ENCODE assay signal across 13 cellular contexts in genomic region chr11:1953489-1954284, GRCh38. TPM values are rescaled to one million over a fixed set of nuclear protein-coding genes. Genes with fewer than 3 reads are reported as not detected.
DNase-seq lines count a peak whose midpoint lies in the region; ATAC-seq, FAIRE-seq and TF ChIP-seq lines count a peak whose summit lies in the region.
"Had no signal": no experiment of that assay in that cellular context is flagged by ENCODE, and none has a peak within 500 bp of the region (broad histone marks: within the 10 kb centered on the region; RNA-seq: fewer than 3 reads in every experiment).

No MANE protein-coding gene starts in this region.

- no peaks in the 10 kb centered on the region for H3K27me3 Mint-ChIP-seq in activated T-helper 17 cell treated with anti-CD3 and anti-CD28 coated beads, Interleukin-2, amount 50 U/mL, for 72 hours
- H3K27me3 Mint-ChIP-seq in memory B cell: no peaks in the 10 kb centered on the region

- H3K4me3 ChIP-seq in AG04450 (ENCODE audit: low read depth, low read length): no peak overlapping the region
- H3K4me3 ChIP-seq: SK-N-MC had no signal

- FAIRE-seq in GM12891 (lab: Jason Lieb, UNC): peak; percentile 82
- FAIRE-seq: keratinocyte had no signal

- no peak for TF ChIP-seq POLR2A in GM12891 (IDR thresholded peaks at IDR 0.05; ENCODE audit: low read depth, low read length)

- no peaks in the 10 kb centered on the region for H3K36me3 Mint-ChIP-seq in activated T-helper 17 cell treated with anti-CD3 and anti-CD28 coated beads, Interleukin-2, amount 50 U/mL, for 72 hours (ENCODE audit: low read depth)
- H3K36me3 Mint-ChIP-seq in memory B cell: no peaks in the 10 kb centered on the region

- no peak for DNase-seq in AG04450 (ENCODE audit: low read depth, low spot score)
- DNase-seq in GM12891 (ENCODE audit: insufficient read length, low spot score): no peak
- DNase-seq in memory B cell (ENCODE audit: low spot score in 2 of 2): no peak
- no peak for DNase-seq in putamen (ENCODE audit: low spot score)
- DNase-seq: NCI-H226, occipital lobe had no signal

- POLR2A ChIA-PET in AG04450 (lab: Yijun Ruan, JAX): no interaction called here

- no peaks in the 10 kb centered on the region for H3K4me1 Mint-ChIP-seq in activated T-helper 17 cell treated with anti-CD3 and anti-CD28 coated beads, Interleukin-2, amount 50 U/mL, for 72 hours
- no peaks in the 10 kb centered on the region for H3K4me1 Mint-ChIP-seq in memory B cell

- H3K27ac Mint-ChIP-seq in activated T-helper 17 cell treated with anti-CD3 and anti-CD28 coated beads, Interleukin-2, amount 50 U/mL, for 72 hours: no peak overlapping the region
- no peak overlapping the region for H3K27ac Mint-ChIP-seq in memory B cell

- CTCF ChIA-PET in AG04450 (lab: Charles Lee): interaction anchor here (1.0 to 5.2 kb wide), 7 partner anchors 46 to 197 kb away, joined by 3 to 39 read pairs (median 4); no protein-coding TSS in a partner anchor

- no peaks in the 10 kb centered on the region for H3K27me3 ChIP-seq in AG04450 (ENCODE audit: control insufficient read depth, insufficient read depth, low read length)

- no peaks in the 10 kb centered on the region for H3K9me3 ChIP-seq in AG04450 (ENCODE audit: control insufficient read depth, insufficient read depth, low read length)

- ATAC-seq in activated T-helper 17 cell treated with anti-CD3 and anti-CD28 coated beads, Interleukin-2, amount 50 U/mL, for 72 hours (replicated peaks): peak; percentile 52
- peak; percentile 76 for ATAC-seq in memory B cell (ENCODE audit: low read depth)
- no peak for ATAC-seq in GM21390 (IDR thresholded peaks at IDR 0.05; ENCODE audit: unreplicated experiment)
- no peak for ATAC-seq in HG03571 (IDR thresholded peaks at IDR 0.05; ENCODE audit: unreplicated experiment)
- no peak for ATAC-seq in HG02588 (IDR thresholded peaks at IDR 0.05; ENCODE audit: unreplicated experiment)

- H3K9me3 Mint-ChIP-seq in activated T-helper 17 cell treated with anti-CD3 and anti-CD28 coated beads, Interleukin-2, amount 50 U/mL, for 72 hours: no peaks in the 10 kb centered on the region
- H3K9me3 Mint-ChIP-seq in memory B cell: no peaks in the 10 kb centered on the region

- 0 out of 2 replicates have a peak, but pooled peaks have one; percentile 8 for TF ChIP-seq CTCF in AG04450 (IDR thresholded peaks at IDR 0.05; ENCODE audit: low read depth, low read length)

- H3K27ac ChIP-seq in AG04450 (ENCODE audit: low read depth, low read length): no peak overlapping the region
- H3K27ac ChIP-seq: SK-N-MC had no signal

- H3K4me3 Mint-ChIP-seq in activated T-helper 17 cell treated with anti-CD3 and anti-CD28 coated beads, Interleukin-2, amount 50 U/mL, for 72 hours: no peak overlapping the region
- no peak overlapping the region for H3K4me3 Mint-ChIP-seq in memory B cell

TF ChIP-seq in GM12891, 5 proteins besides CTCF, POLR2A, EP300 and RAD21:
- TF ChIP-seq POU2F2 (IDR thresholded peaks at IDR 0.05; ENCODE audit: low read depth, low read length) (no peak), TAF1 (IDR thresholded peaks at IDR 0.05; ENCODE audit: low read depth, low read length) (no peak), SPI1 (IDR thresholded peaks at IDR 0.05; ENCODE audit: low read depth, low read length) (no peak), PAX5 (IDR thresholded peaks at IDR 0.05; ENCODE audit: insufficient read depth, low read length, severe bottlenecking) (no peak), POLR2AphosphoS5 (IDR thresholded peaks at IDR 0.05; ENCODE audit: low read depth, low read length) (no peak)

RNA-seq across cellular contexts. Expression of gene MRPL23, which starts 6.6 kb away (rescaled TPM):
- polyA plus RNA-seq in AG04450 (2011; rRNA removed): 63.3 and 78.3 TPM in 2 replicates
- polyA minus RNA-seq in AG04450 (2011; rRNA and poly(A)+ RNA removed): 57.3 and 69.8 TPM in 2 replicates
- 131 TPM for polyA plus RNA-seq in GM12891 (2012; ENCODE audit: low read depth, missing spikeins)
- 100 to 1,000 TPM in 1 of 2 donors, 10 to 100 TPM in 1; 84.4 to 119 TPM for total RNA-seq in activated T-helper 17 cell treated with anti-CD3 and anti-CD28 coated beads, Interleukin-2, amount 50 U/mL, for 72 hours

RNA-seq across cellular contexts. Expression of gene TNNT3, which starts 34.2 kb away (rescaled TPM):
- polyA plus RNA-seq in AG04450 (2011; rRNA removed): not detected in 2 replicates
- polyA minus RNA-seq in AG04450 (2011; rRNA and poly(A)+ RNA removed): not detected in 2 replicates
- 1.5 TPM for polyA plus RNA-seq in GM12891 (2012; ENCODE audit: low read depth, missing spikeins)
- 10 to 100 TPM in 1 of 2 donors, 1 to 10 TPM in 1; 2.1 to 26.2 TPM for total RNA-seq in activated T-helper 17 cell treated with anti-CD3 and anti-CD28 coated beads, Interleukin-2, amount 50 U/mL, for 72 hours
- total RNA-seq: fibroblast of lung had no signal
- polyA plus RNA-seq: fibroblast of lung had no signal

RNA-seq across cellular contexts. Expression of gene H19, which starts 44.0 kb away (rescaled TPM):
- 0.10 and 0.21 TPM in 2 replicates for polyA plus RNA-seq in AG04450 (2011; rRNA removed)
- not detected in 2 replicates for polyA minus RNA-seq in AG04450 (2011; rRNA and poly(A)+ RNA removed)
- polyA plus RNA-seq in GM12891 (2012; ENCODE audit: low read depth, missing spikeins): 1.6 TPM
- not detected for total RNA-seq in activated T-helper 17 cell treated with anti-CD3 and anti-CD28 coated beads, Interleukin-2, amount 50 U/mL, for 72 hours

Comparison
In these comparisons a context has a peak if more than half of its experiments do, and no peak if none do; other contexts are left out.
1. ATAC-seq: peak in activated T-helper 17 cell treated with anti-CD3 and anti-CD28 coated beads, Interleukin-2, amount 50 U/mL, for 72 hours (single experiment) and memory B cell (single experiment); none in GM21390 (single experiment), HG03571 (single experiment) and HG02588 (single experiment).